8 cellular contexts compared by ENCODE assay signal in genomic region chr1:2301607-2302291, GRCh38.
A peak's percentile ranks its signal among the peaks of the same experiment; 100 is the strongest.
DNase-seq lines count a peak whose midpoint lies in the region; ATAC-seq and TF ChIP-seq lines count a peak whose summit lies in the region.

No MANE protein-coding gene starts in this region.

- peak overlapping the region; percentile 79 to 81 for H3K4me3 Mint-ChIP-seq in effector memory CD8-positive, alpha-beta T cell

- ATAC-seq in effector memory CD8-positive, alpha-beta T cell (replicated peaks) = no peak
- no peak for ATAC-seq in HG02885 (IDR thresholded peaks at IDR 0.05; ENCODE audit: poor library complexity, unreplicated experiment)
- ATAC-seq in HG02571 (IDR thresholded peaks at IDR 0.05; ENCODE audit: unreplicated experiment) = no peak

- peaks cover 11% of the 10 kb centered on the region; the same call in 1 of the 2 replicates for H4K20me1 ChIP-seq in DOHH2 (ENCODE audit: control insufficient read depth, insufficient read depth, low read depth, low read length)
- no peaks in the 10 kb centered on the region for H4K20me1 ChIP-seq in OCI-LY7 (ENCODE audit: insufficient read depth, low read length)

- H3K27ac Mint-ChIP-seq in effector memory CD8-positive, alpha-beta T cell = peak overlapping the region; percentile 98 to 99

- no peak for DNase-seq in OCI-LY7 (ENCODE audit: low spot score)
- DNase-seq in effector memory CD8-positive, alpha-beta T cell = no peak
- DNase-seq in spleen = no peak
- no peak for DNase-seq in iPS-NIHi7 (ENCODE audit: extremely low spot score)
- no peak for DNase-seq in SKM-1 (lab: John Stamatoyannopoulos, UW; ENCODE audit: unreplicated experiment)

- H2AFZ ChIP-seq in OCI-LY7 (ENCODE audit: low read length) = no peak overlapping the region

- peaks cover 97% of the 10 kb centered on the region for H3K36me3 Mint-ChIP-seq in effector memory CD8-positive, alpha-beta T cell (ENCODE audit: insufficient read depth)

- peaks cover 19% of the 10 kb centered on the region for H3K27me3 ChIP-seq in DOHH2 (ENCODE audit: control insufficient read depth, low read length)
- peaks cover 0 to 11% (median 0%) of the 10 kb centered on the region in 7 donors for H3K27me3 ChIP-seq in spleen (replicated peaks in 1 of 7)

- H3K9me3 ChIP-seq in DOHH2 (ENCODE audit: control insufficient read depth, insufficient read depth, low read length) (no peaks in the 10 kb centered on the region), OCI-LY7 (ENCODE audit: low read length) (no peaks in the 10 kb centered on the region), spleen (no peaks in the 10 kb centered on the region)

- H3K4me2 ChIP-seq in DOHH2 (ENCODE audit: low read length) (peak overlapping the region; percentile 69), OCI-LY7 (ENCODE audit: low read length) (peak overlapping the region; percentile 96)

- no TSS peak for BruUV-seq in OCI-LY7 (replicated peaks; lab: Mats Ljungman, UMichigan)

- H3K4me1 ChIP-seq in DOHH2 (ENCODE audit: control insufficient read depth, low read length) (peaks cover 21% of the 10 kb centered on the region), OCI-LY7 (ENCODE audit: insufficient read depth, low read length, poor library complexity, severe bottlenecking) (peaks cover 26% of the 10 kb centered on the region), spleen (peaks cover 39 to 84% (median 71%) of the 10 kb centered on the region in 6 donors)

- 0 out of 2 replicates have a peak, but pooled peaks cover 2% of the 10 kb centered on the region for H3F3A ChIP-seq in DOHH2 (ENCODE audit: control insufficient read depth, insufficient read depth)

- no peaks in the 10 kb centered on the region for H3K9me2 ChIP-seq in DOHH2 (replicated peaks; ENCODE audit: control insufficient read depth, low read length)
- no peaks in the 10 kb centered on the region for H3K9me2 ChIP-seq in OCI-LY7 (ENCODE audit: insufficient read depth, low read length)

- intact Hi-C loops in OCI-LY7 (cut with micrococcal nuclease; ENCODE audit: unreplicated experiment) (loop anchor here (2.0 to 5.0 kb wide), 2 partner anchors 43 to 104 kb away; no protein-coding TSS in a partner anchor), spleen (cut with DNase I; ENCODE audit: low total_unique reads) (no loop called here)

- 46 to 88% (median 54%) methylated on average over 5 to 17 of the region's 17 CpGs for WGBS in spleen, 5 donors

- H3K79me2 ChIP-seq in DOHH2 (ENCODE audit: control insufficient read depth, low read length) (no peaks in the 10 kb centered on the region), OCI-LY7 (ENCODE audit: insufficient read depth, low read depth, low read length) (no peaks in the 10 kb centered on the region)

- CTCF ChIA-PET in OCI-LY7 (lab: Charles Lee; ENCODE audit: unreplicated experiment) = no interaction called here

- H3K9me3 Mint-ChIP-seq in effector memory CD8-positive, alpha-beta T cell = no peaks in the 10 kb centered on the region

- TF ChIP-seq POLR2A in spleen (IDR thresholded peaks at IDR 0.05) = no peak

- H3K4me1 Mint-ChIP-seq in effector memory CD8-positive, alpha-beta T cell (ENCODE audit: low read depth in 2 of 2) = peaks cover 20 to 32% of the 10 kb centered on the region in 2 donors

- H3K27me3 Mint-ChIP-seq in effector memory CD8-positive, alpha-beta T cell = no peaks in the 10 kb centered on the region

- H3K36me3 ChIP-seq in DOHH2 (ENCODE audit: control insufficient read depth, low read length) (no peaks in the 10 kb centered on the region), OCI-LY7 (ENCODE audit: insufficient read depth, low read length) (no peaks in the 10 kb centered on the region), spleen (peaks cover 3 to 53% (median 41%) of the 10 kb centered on the region in 6 donors)

- TF ChIP-seq CTCF in DOHH2 (IDR thresholded peaks at IDR 0.05; ENCODE audit: low read depth, low read length, poor library complexity, severe bottlenecking) (no peak), OCI-LY7 (conservative IDR thresholded peaks at IDR 0.05; ENCODE audit: low read length) (no peak), spleen (IDR thresholded peaks at IDR 0.05 in 8 of 11, conservative IDR thresholded peaks at IDR 0.05 in 3 of 11) (no peak)

- POLR2A ChIA-PET in OCI-LY7 (lab: Charles Lee) = interaction anchor here (0.7 to 0.9 kb wide), 2 partner anchors 10 to 70 kb away, joined by 3 to 4 read pairs; no protein-coding TSS in a partner anchor

- H3K4me3 ChIP-seq in DOHH2 (ENCODE audit: low read length) (peak overlapping the region; percentile 56), OCI-LY7 (ENCODE audit: low read depth, low read length, poor library complexity, severe bottlenecking) (peak overlapping the region; percentile 63), spleen (peak overlapping the region in 5 of 8 donors; percentile 10 to 68 (median 38))

- 0 out of 2 replicates have a peak overlapping the region, but pooled peaks have one; percentile 32 for H3K27ac ChIP-seq in DOHH2 (ENCODE audit: low read depth, low read length)
- peak overlapping the region; percentile 84 for H3K27ac ChIP-seq in OCI-LY7 (ENCODE audit: low read depth, low read length, poor library complexity, severe bottlenecking)
- H3K27ac ChIP-seq in spleen = peak overlapping the region; percentile 85 to 98 (median 96)

Comparison
In these comparisons a context has a peak if more than half of its experiments do, and no peak if none do; other contexts are left out.
1. H3K27ac ChIP-seq: peak in every context shown above with its lines; median percentile 96 in spleen; 84 in OCI-LY7; 32 in DOHH2.